In genomic region chr5:95899040-95899439, GRCh38 we compare ENCODE assay signal across 18 cellular contexts.
DNase-seq lines count a peak whose midpoint lies in the region; ATAC-seq and TF ChIP-seq lines count a peak whose summit lies in the region.
"Had no signal": no experiment of that assay in that cellular context is flagged by ENCODE, and none has a peak within 500 bp of the region (broad histone marks: within the 10 kb centered on the region; RNA-seq: fewer than 3 reads in every experiment).

No MANE protein-coding gene starts in this region.

- TF ChIP-seq CTCF in DND-41 (IDR thresholded peaks at IDR 0.05; ENCODE audit: borderline replicate concordance, extremely low read depth, low read length, poor library complexity, severe bottlenecking) = no peak
- no peak for TF ChIP-seq CTCF in RWPE2 (IDR thresholded peaks at IDR 0.05; ENCODE audit: poor library complexity, severe bottlenecking)
- no peak for TF ChIP-seq CTCF in esophagus muscularis mucosa (IDR thresholded peaks at IDR 0.05)
- TF ChIP-seq CTCF in WERI-Rb-1 (IDR thresholded peaks at IDR 0.05; ENCODE audit: low read depth, low read length) = no peak

- no peak overlapping the region for H2AFZ ChIP-seq in ACC112 (ENCODE audit: low read length, unreplicated experiment)
- peak overlapping the region; percentile 47; the same call in 1 of the 2 replicates for H2AFZ ChIP-seq in DND-41 (ENCODE audit: low read depth, low read length)
- H2AFZ ChIP-seq: PC-9 had no signal

- peaks cover 78% of the 10 kb centered on the region for H3K36me3 ChIP-seq in ACC112 (ENCODE audit: insufficient read depth, low read length)
- H3K36me3 ChIP-seq in DND-41 (ENCODE audit: insufficient read depth, low read length) = no peaks in the 10 kb centered on the region
- peaks cover 87% of the 10 kb centered on the region for H3K36me3 ChIP-seq in RWPE2 (ENCODE audit: low read depth)
- H3K36me3 ChIP-seq in endocrine pancreas (ENCODE audit: control insufficient read depth, insufficient read depth, low read length) = peaks cover 3% of the 10 kb centered on the region
- H3K36me3 ChIP-seq in esophagus muscularis mucosa = peaks cover 21 to 62% (median 37%) of the 10 kb centered on the region in 4 donors
- H3K36me3 ChIP-seq in WERI-Rb-1 = no peaks in the 10 kb centered on the region

- H3K27ac ChIP-seq in ACC112 (ENCODE audit: low read depth, low read length) (0 out of 2 replicates have a peak overlapping the region, but pooled peaks have one; percentile 3), DND-41 (ENCODE audit: low read length) (no peak overlapping the region), RWPE2 (ENCODE audit: poor library complexity, severe bottlenecking) (peak overlapping the region; percentile 79), esophagus muscularis mucosa (replicated peaks in 1 of 4) (no peak overlapping the region), WERI-Rb-1 (no peak overlapping the region)
- H3K27ac ChIP-seq: PC-9, SK-N-MC had no signal

- no peaks in the 10 kb centered on the region for H3K9me3 ChIP-seq in DND-41 (ENCODE audit: insufficient read depth, low read length, severe bottlenecking)
- no peaks in the 10 kb centered on the region for H3K9me3 ChIP-seq in RWPE2 (ENCODE audit: severe bottlenecking)
- H3K9me3 ChIP-seq in endocrine pancreas (ENCODE audit: control insufficient read depth, low read length) = no peaks in the 10 kb centered on the region
- H3K9me3 ChIP-seq in esophagus muscularis mucosa = no peaks in the 10 kb centered on the region
- no peaks in the 10 kb centered on the region for H3K9me3 ChIP-seq in WERI-Rb-1 (ENCODE audit: severe bottlenecking)

- TF ChIP-seq EP300 in esophagus muscularis mucosa (IDR thresholded peaks at IDR 0.05) = no peak

- H4K20me1 ChIP-seq in DND-41 (ENCODE audit: insufficient read depth, low read length) = no peaks in the 10 kb centered on the region

- H3K4me3 ChIP-seq in ACC112 (ENCODE audit: low read depth, low read length) (no peak overlapping the region), DND-41 (ENCODE audit: low read depth in 1 of 2, low read length in 2 of 2) (no peak overlapping the region), RWPE2 (ENCODE audit: severe bottlenecking) (no peak overlapping the region), endocrine pancreas (ENCODE audit: control insufficient read depth, insufficient read depth, low read length) (peak overlapping the region; percentile 20), esophagus muscularis mucosa (no peak overlapping the region), WERI-Rb-1 (ENCODE audit: low read depth, low read length) (no peak overlapping the region)
- H3K4me3 ChIP-seq: PC-9, SK-N-MC had no signal

- TF ChIP-seq POLR2A in esophagus muscularis mucosa (IDR thresholded peaks at IDR 0.05; ENCODE audit: low read depth) = no peak

- H3K27me3 ChIP-seq in ACC112 (ENCODE audit: insufficient read depth, low read length) (no peaks in the 10 kb centered on the region), DND-41 (ENCODE audit: insufficient read depth, low read length, poor library complexity) (no peaks in the 10 kb centered on the region), RWPE2 (ENCODE audit: insufficient read depth, poor library complexity, severe bottlenecking) (no peaks in the 10 kb centered on the region), endocrine pancreas (ENCODE audit: control insufficient read depth, insufficient read depth, low read length) (no peaks in the 10 kb centered on the region), esophagus muscularis mucosa (no peaks in the 10 kb centered on the region), WERI-Rb-1 (ENCODE audit: insufficient read depth, low read depth, severe bottlenecking) (no peaks in the 10 kb centered on the region)

- H3K4me2 ChIP-seq in DND-41 (ENCODE audit: insufficient read depth, low read length) = no peak overlapping the region
- H3K4me2 ChIP-seq: PC-9 had no signal

- H3K4me1 ChIP-seq in ACC112 (ENCODE audit: control insufficient read depth, insufficient read depth, low read length, unreplicated experiment) (peaks cover 35% of the 10 kb centered on the region), DND-41 (ENCODE audit: insufficient read depth, low read length) (peaks cover 12% of the 10 kb centered on the region), RWPE2 (ENCODE audit: insufficient read depth, poor library complexity, severe bottlenecking) (peaks cover 20% of the 10 kb centered on the region), endocrine pancreas (ENCODE audit: control insufficient read depth, insufficient read depth, low read length) (peaks cover 52% of the 10 kb centered on the region), esophagus muscularis mucosa (peaks cover 15 to 28% (median 23%) of the 10 kb centered on the region in 4 donors)

- intact Hi-C loops in esophagus muscularis mucosa (cut with DNase I) = loop anchor here (10.0 kb wide), 1 partner anchor 436 kb away; no protein-coding TSS in a partner anchor

- DNase-seq in DND-41 (no peak), RWPE2 (ENCODE audit: low spot score) (no peak), esophagus muscularis mucosa (ENCODE audit: extremely low spot score) (no peak), WERI-Rb-1 (no peak)
- DNase-seq: Calu3; CD4-positive, alpha-beta memory T cell; Kasumi-1; NCI-H1417; NCI-H187 treated with DMSO at 0.1 percent for 48 hours; NCI-H446 treated with DMSO at 0.1 percent for 48 hours; NCI-H748 treated with DMSO at 0.1 percent for 48 hours; PC-9 had no signal

- peaks cover 41% of the 10 kb centered on the region for H3K79me2 ChIP-seq in ACC112 (ENCODE audit: control insufficient read depth, insufficient read depth, low read length, unreplicated experiment)
- no peaks in the 10 kb centered on the region for H3K79me2 ChIP-seq in DND-41 (ENCODE audit: insufficient read depth, low read length)

- ATAC-seq in DND-41 (ENCODE audit: insufficient read depth, low read depth) (peak; percentile 83), RWPE2 (ENCODE audit: low read depth) (no peak), HG03469 (IDR thresholded peaks at IDR 0.05; ENCODE audit: unreplicated experiment) (no peak), HG02623 (IDR thresholded peaks at IDR 0.05; ENCODE audit: unreplicated experiment) (no peak)
- ATAC-seq: HCT116 had no signal

- H3K9ac ChIP-seq in DND-41 (ENCODE audit: low read depth, low read length) (no peak overlapping the region), endocrine pancreas (ENCODE audit: control insufficient read depth, insufficient read depth, low read length) (no peak overlapping the region)

- WGBS in esophagus muscularis mucosa = 81% methylated on average over 1 of the region's 1 CpG

Comparison
In these comparisons a context has a peak if more than half of its experiments do, and no peak if none do; other contexts are left out.
1. H3K27ac ChIP-seq: peak in ACC112 (single experiment) and RWPE2 (single experiment); none in DND-41 (single experiment), esophagus muscularis mucosa (0 of 4) and WERI-Rb-1 (single experiment).